ENCODE assay signal across 18 cellular contexts in the genomic region with DNA sequence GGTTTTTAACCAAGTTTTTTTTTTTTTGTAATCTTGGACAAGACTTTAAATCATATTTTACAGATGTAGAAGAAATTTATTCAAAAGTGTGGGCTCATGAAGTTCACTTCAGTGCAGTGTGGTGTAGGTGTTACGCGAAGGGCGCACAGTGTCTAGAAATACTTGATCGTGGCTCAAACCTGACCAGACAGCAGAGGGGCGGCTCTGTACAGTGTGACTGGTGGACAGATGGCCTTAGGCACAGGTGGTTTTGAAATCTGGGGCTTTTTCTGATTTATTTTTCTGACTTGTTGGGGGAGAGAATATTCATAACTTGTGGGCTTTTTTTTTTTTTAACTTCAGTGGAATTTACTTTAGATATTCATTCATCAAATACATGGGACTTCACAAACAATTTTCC.
"Had no signal": no experiment of that assay in that cellular context is flagged by ENCODE, and none has a peak within 500 bp of the region (broad histone marks: within the 10 kb centered on the region; RNA-seq: fewer than 3 reads in every experiment).

No MANE protein-coding gene starts in this region.

- ATAC-seq: effector memory CD8-positive, alpha-beta T cell; left ventricle myocardium superior; lower lobe of right lung; natural killer cell; pancreas; right lobe of liver; stimulated activated naive B cell treated with anti-CD40 and anti-IgM and Interleukin-4, amounts not matched to agents 10 μg/mL and 1 μg/mL and 100 μg/mL, for 72 hours had no signal

- FAIRE-seq: endometrium, keratinocyte, pancreas, small intestine had no signal

- DNase-seq: dermis blood vessel endothelial cell; effector memory CD8-positive, alpha-beta T cell; erythroblast; esophagus squamous epithelium; foreskin melanocyte; hypothalamus; immature natural killer cell; left ventricle myocardium superior; lower lobe of right lung; natural killer cell; pancreas; right lobe of liver; small intestine; stimulated activated CD4-positive, alpha-beta T cell treated with anti-CD3 and anti-CD28 coated beads, Interleukin-15, amount 100 ng/mL, for 24 hours; stimulated activated CD4-positive, alpha-beta T cell treated with anti-CD3 and anti-CD28 coated beads, Interleukin-2, amount 100 ng/mL, for 48 hours; stimulated activated naive B cell treated with anti-CD40 and anti-IgM and Interleukin-4, amounts not matched to agents 10 μg/mL and 1 μg/mL and 100 μg/mL, for 72 hours had no signal
